Comparison of ENCODE assay signal across 10 cellular contexts in the genomic region with DNA sequence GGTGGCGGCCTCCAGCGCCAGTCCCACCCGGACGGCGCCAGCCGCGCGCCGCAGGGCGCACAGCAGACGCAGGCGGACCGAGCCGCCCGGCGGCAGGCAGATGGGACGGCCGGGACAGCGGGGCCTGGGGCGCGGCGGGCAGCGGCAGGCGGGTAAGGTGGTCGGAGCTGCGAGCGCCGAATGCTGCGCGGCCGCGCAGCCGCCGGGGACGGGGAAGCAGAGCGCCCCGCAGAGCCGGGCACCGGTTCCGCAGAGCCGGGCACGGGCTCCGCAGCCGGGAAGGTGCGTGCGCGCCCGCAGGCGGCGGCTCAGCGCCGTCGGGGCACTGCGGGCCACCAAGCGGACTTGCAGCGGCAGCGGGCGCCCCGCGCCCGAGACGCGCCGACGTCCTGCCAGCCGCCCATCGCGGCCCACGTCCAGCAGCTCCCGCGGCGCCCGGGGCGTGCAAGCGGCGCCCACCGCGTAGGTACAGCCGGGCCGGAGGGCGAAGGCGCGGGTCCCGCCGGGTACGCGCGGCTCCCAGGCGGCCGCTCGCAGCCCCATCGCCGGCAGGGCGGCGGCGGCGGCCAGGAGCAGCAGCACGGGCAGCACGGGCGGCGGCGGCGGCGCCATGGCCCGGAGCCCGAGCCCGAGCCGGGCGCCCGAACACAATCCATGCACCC. TPM values are rescaled to one million over a fixed set of nuclear protein-coding genes. Genes with fewer than 3 reads are reported as not detected.
DNase-seq lines count a peak whose midpoint lies in the region; ATAC-seq and TF ChIP-seq lines count a peak whose summit lies in the region.
"Had no signal": no experiment of that assay in that cellular context is flagged by ENCODE, and none has a peak within 500 bp of the region (broad histone marks: within the 10 kb centered on the region; RNA-seq: fewer than 3 reads in every experiment).

No MANE protein-coding gene starts in this region.

- H2BK120ac ChIP-seq in mesenchymal stem cell (ENCODE audit: low read depth, low read length): no peak overlapping the region

- no peak overlapping the region for H3K18ac ChIP-seq in mesenchymal stem cell (ENCODE audit: low read depth in 1 of 2, low read length in 2 of 2)

- H3K36me3 Mint-ChIP-seq in stimulated activated effector memory CD8-positive, alpha-beta T cell treated with anti-CD3 and anti-CD28 coated beads, Interleukin-12 subunit alpha, Interleukin-12 subunit beta, amount 100 ng/mL, for 72 hours: no peaks in the 10 kb centered on the region

- no peak overlapping the region for H3K14ac ChIP-seq in mesenchymal stem cell (ENCODE audit: low read length in 2 of 2)

- H3K36me3 ChIP-seq in A673 (ENCODE audit: insufficient read depth, low read length, poor library complexity, severe bottlenecking): no peaks in the 10 kb centered on the region
- peaks cover 0 to 32% of the 10 kb centered on the region in 2 experiments for H3K36me3 ChIP-seq in mesenchymal stem cell (ENCODE audit: control insufficient read depth in 1 of 2, insufficient read depth in 2 of 2, low read depth in 1 of 2, low read length in 2 of 2)

- H3K4me3 Mint-ChIP-seq in stimulated activated effector memory CD8-positive, alpha-beta T cell treated with anti-CD3 and anti-CD28 coated beads, Interleukin-12 subunit alpha, Interleukin-12 subunit beta, amount 100 ng/mL, for 72 hours: no peak overlapping the region
- H3K4me3 Mint-ChIP-seq: activated T-cell treated with anti-CD3 and anti-CD28 coated beads, Interleukin-2, amount 50 U/mL, for 4 hours had no signal

- H3K27ac ChIP-seq in A673 (ENCODE audit: low read depth, low read length, poor library complexity, severe bottlenecking) (no peak overlapping the region), HL-60 (replicated peaks) (no peak overlapping the region), coronary artery (no peak overlapping the region), mesenchymal stem cell (ENCODE audit: low read length, poor library complexity, severe bottlenecking) (no peak overlapping the region)

- no peak overlapping the region for H2AK5ac ChIP-seq in mesenchymal stem cell (ENCODE audit: low read length, severe bottlenecking)

- WGBS in mesenchymal stem cell: 3% methylated on average over 62 of the region's 110 CpGs

- peaks cover 36% of the 10 kb centered on the region for H3K79me1 ChIP-seq in mesenchymal stem cell (replicated peaks; ENCODE audit: low read length, poor library complexity, severe bottlenecking)

- H3K9ac ChIP-seq in mesenchymal stem cell (ENCODE audit: low read length): no peak overlapping the region

- no peak overlapping the region for H3K4ac ChIP-seq in mesenchymal stem cell (ENCODE audit: low read depth in 1 of 2, low read length in 2 of 2)

- H3K27me3 ChIP-seq in A673 (replicated peaks; ENCODE audit: insufficient read depth, low read depth, low read length, poor library complexity) (peaks cover 11% of the 10 kb centered on the region), HL-60 (ENCODE audit: insufficient read depth, poor library complexity, severe bottlenecking) (peaks cover 19% of the 10 kb centered on the region), mesenchymal stem cell (ENCODE audit: control insufficient read depth in 1 of 2, insufficient read depth in 1 of 2, low read length in 2 of 2) (peaks cover 4 to 20% of the 10 kb centered on the region in 2 experiments)

- no peaks in the 10 kb centered on the region for H3K9me3 Mint-ChIP-seq in stimulated activated effector memory CD8-positive, alpha-beta T cell treated with anti-CD3 and anti-CD28 coated beads, Interleukin-12 subunit alpha, Interleukin-12 subunit beta, amount 100 ng/mL, for 72 hours
- H3K9me3 Mint-ChIP-seq: activated T-cell treated with anti-CD3 and anti-CD28 coated beads, Interleukin-2, amount 50 U/mL, for 4 hours had no signal

- DNase-seq in A673 (ENCODE audit: low spot score) (no peak), HL-60 (ENCODE audit: low read depth in 1 of 2, low spot score in 1 of 2) (no peak), coronary artery (ENCODE audit: low spot score) (no peak), mesenchymal stem cell (no peak), AG20443 (ENCODE audit: low spot score) (no peak), SIG-M5 treated with dmso at 0.1 percent for 504 hours (lab: John Stamatoyannopoulos, UW; ENCODE audit: unreplicated experiment) (no peak), T1000 (lab: John Stamatoyannopoulos, UW) (no peak)
- DNase-seq in stimulated activated effector memory CD8-positive, alpha-beta T cell treated with anti-CD3 and anti-CD28 coated beads, Interleukin-12 subunit alpha, Interleukin-12 subunit beta, amount 100 ng/mL, for 72 hours (ENCODE audit: low spot score in 2 of 2): no peak
- DNase-seq: activated T-cell treated with anti-CD3 and anti-CD28 coated beads, Interleukin-2, amount 50 U/mL, for 4 hours; DMS79 had no signal

- H3K4me1 ChIP-seq in A673 (ENCODE audit: insufficient read depth, low read length, poor library complexity, severe bottlenecking) (peaks cover 10% of the 10 kb centered on the region), mesenchymal stem cell (ENCODE audit: control insufficient read depth, insufficient read depth, low read depth, low read length) (peaks cover 36% of the 10 kb centered on the region)

- H3K9me3 ChIP-seq in A673 (ENCODE audit: low read depth, low read length, poor library complexity, severe bottlenecking) (no peaks in the 10 kb centered on the region), mesenchymal stem cell (ENCODE audit: control insufficient read depth, low read length) (no peaks in the 10 kb centered on the region)

- H3K4me3 ChIP-seq in A673 (ENCODE audit: low read depth, low read length, poor library complexity, severe bottlenecking) (peak overlapping the region; percentile 55), HL-60 (replicated peaks; ENCODE audit: insufficient read depth, low read length) (peak overlapping the region; percentile 38; the same call in 1 of the 2 replicates), coronary artery (peak overlapping the region; percentile 69), mesenchymal stem cell (ENCODE audit: insufficient read depth in 1 of 2, low read depth in 1 of 2, low read length in 2 of 2) (peak overlapping the region in 1 of 2 experiments; percentile 73)

- TF ChIP-seq CTCF in A673 (conservative IDR thresholded peaks at IDR 0.05; ENCODE audit: low read depth, low read length): no peak
- no peak for TF ChIP-seq CTCF in HL-60 (IDR thresholded peaks at IDR 0.05; ENCODE audit: insufficient read depth, low read length)
- TF ChIP-seq CTCF in coronary artery (IDR thresholded peaks at IDR 0.05): no peak

- H4K8ac ChIP-seq in mesenchymal stem cell (ENCODE audit: low read length): no peak overlapping the region

- intact Hi-C loops in A673 (cut with micrococcal nuclease; ENCODE audit: unreplicated experiment): loop anchor here (10.0 kb wide), 1 partner anchor 542 kb away; no protein-coding TSS in a partner anchor

- H2BK15ac ChIP-seq in mesenchymal stem cell (ENCODE audit: low read depth, poor library complexity, severe bottlenecking): no peak overlapping the region

- BruUV-seq in A673 (replicated peaks; lab: Mats Ljungman, UMichigan): no TSS peak

- no peak for ATAC-seq in stimulated activated effector memory CD8-positive, alpha-beta T cell treated with anti-CD3 and anti-CD28 coated beads, Interleukin-12 subunit alpha, Interleukin-12 subunit beta, amount 100 ng/mL, for 72 hours

- no peak overlapping the region for H4K91ac ChIP-seq in mesenchymal stem cell (ENCODE audit: low read length)

- no peak overlapping the region for H2AFZ ChIP-seq in mesenchymal stem cell (ENCODE audit: low read depth, low read length)

- no peak overlapping the region for H3K27ac Mint-ChIP-seq in stimulated activated effector memory CD8-positive, alpha-beta T cell treated with anti-CD3 and anti-CD28 coated beads, Interleukin-12 subunit alpha, Interleukin-12 subunit beta, amount 100 ng/mL, for 72 hours

- no peak overlapping the region for H2BK5ac ChIP-seq in mesenchymal stem cell (ENCODE audit: low read depth, low read length, poor library complexity, severe bottlenecking)

- POLR2A ChIA-PET in A673 (lab: Charles Lee; ENCODE audit: low non-redundant PET): no interaction called here

- H3K4me2 ChIP-seq in mesenchymal stem cell (ENCODE audit: low read length, poor library complexity, severe bottlenecking): peak overlapping the region; percentile 73

- H3K23ac ChIP-seq in mesenchymal stem cell (ENCODE audit: low read length in 2 of 2): no peak overlapping the region

- H3K4me1 Mint-ChIP-seq in stimulated activated effector memory CD8-positive, alpha-beta T cell treated with anti-CD3 and anti-CD28 coated beads, Interleukin-12 subunit alpha, Interleukin-12 subunit beta, amount 100 ng/mL, for 72 hours: peaks cover 11% of the 10 kb centered on the region

- CTCF ChIA-PET in A673 (lab: Charles Lee): no interaction called here

- no peak overlapping the region for H2BK12ac ChIP-seq in mesenchymal stem cell (ENCODE audit: low read length in 2 of 2)

RNA-seq across cellular contexts. Expression of a gene that starts 0.7 kb away (rescaled TPM):
- 2.3 and 3.5 TPM in 2 replicates for total RNA-seq in A673 (2021)
- 0.14 TPM for polyA plus RNA-seq in mesenchymal stem cell (2013, experiment 1 of 2)
- polyA plus RNA-seq in mesenchymal stem cell (2013, experiment 2 of 2): 0.11 TPM
